Comparison of ENCODE assay signal across 15 cellular contexts in genomic region chr16:968620-969019, GRCh38. TPM values are rescaled to one million over a fixed set of nuclear protein-coding genes. Genes with fewer than 3 reads are reported as not detected.
DNase-seq lines count a peak whose midpoint lies in the region; ATAC-seq and TF ChIP-seq lines count a peak whose summit lies in the region.
"Had no signal": no experiment of that assay in that cellular context is flagged by ENCODE, and none has a peak within 500 bp of the region (broad histone marks: within the 10 kb centered on the region; RNA-seq: fewer than 3 reads in every experiment).

No MANE protein-coding gene starts in this region.

- peaks cover 20 to 27% of the 10 kb centered on the region in 2 donors for H3K36me3 Mint-ChIP-seq in CD4-positive, alpha-beta memory T cell
- H3K36me3 Mint-ChIP-seq in HFFc6 (ENCODE audit: low read depth) (peaks cover 39% of the 10 kb centered on the region), natural killer cell (peaks cover 8% of the 10 kb centered on the region)
- peaks cover 11% of the 10 kb centered on the region for H3K36me3 Mint-ChIP-seq in activated naive CD8-positive, alpha-beta T cell treated with anti-CD3 and anti-CD28 coated beads, Interleukin-2, amount 10 ng/mL, durations not matched to agents 7 days and 5 days

- CTCF ChIA-PET in CD4-positive, alpha-beta memory T cell (lab: Charles Lee; ENCODE audit: partially characterized antibody), result no interaction called here

- DNase-seq in CD4-positive, alpha-beta memory T cell, result no peak
- DNase-seq in HFFc6 (no peak), natural killer cell (no peak), colonic mucosa (no peak), NCI-H2196 (lab: John Stamatoyannopoulos, UW; ENCODE audit: unreplicated experiment) (no peak), left lung (no peak)
- DNase-seq in activated naive CD8-positive, alpha-beta T cell treated with anti-CD3 and anti-CD28 coated beads, Interleukin-2, amount 10 ng/mL, durations not matched to agents 7 days and 5 days, result no peak
- DNase-seq: activated CD4-positive, CD25-positive, alpha-beta regulatory T cell treated with anti-CD3 and anti-CD28 coated beads, Interleukin-2, amount 50 U/mL, for 72 hours; C1 segment of cervical spinal cord; cortex of kidney; NCI-H2081 treated with DMSO at 0.1 percent for 48 hours; stimulated activated CD4-positive, alpha-beta T cell treated with anti-CD3 and anti-CD28 coated beads, Interleukin-4, amount 100 ng/mL, for 4 hours; stomach had no signal

- no peak overlapping the region for H3K4me3 ChIP-seq in CD4-positive, alpha-beta memory T cell (ENCODE audit: low read length in 2 of 2)
- no peak overlapping the region for H3K4me3 ChIP-seq in colonic mucosa
- H3K4me3 ChIP-seq in left lung, result no peak overlapping the region

- no peak for TF ChIP-seq CTCF in HFFc6 (IDR thresholded peaks at IDR 0.05)
- TF ChIP-seq CTCF in natural killer cell (IDR thresholded peaks at IDR 0.05), result no peak
- TF ChIP-seq CTCF in colonic mucosa (IDR thresholded peaks at IDR 0.05), result no peak
- no peak for TF ChIP-seq CTCF in left lung (IDR thresholded peaks at IDR 0.05)

- no peaks in the 10 kb centered on the region for H3K9me3 ChIP-seq in CD4-positive, alpha-beta memory T cell (ENCODE audit: control insufficient read depth in 1 of 2, low read length in 2 of 2)
- H3K9me3 ChIP-seq in colonic mucosa, result no peaks in the 10 kb centered on the region
- peaks cover 0 to 8% of the 10 kb centered on the region in 2 donors for H3K9me3 ChIP-seq in left lung

- no peak overlapping the region for H3K9ac ChIP-seq in colonic mucosa (ENCODE audit: low read depth in 2 of 2, low read length in 2 of 2)

- H3K4me3 Mint-ChIP-seq in CD4-positive, alpha-beta memory T cell, result peak overlapping the region; percentile 7 to 77 (median 70)
- H3K4me3 Mint-ChIP-seq in HFFc6 (peak overlapping the region; percentile 46), natural killer cell (peak overlapping the region; percentile 66)
- peak overlapping the region; percentile 51 for H3K4me3 Mint-ChIP-seq in activated naive CD8-positive, alpha-beta T cell treated with anti-CD3 and anti-CD28 coated beads, Interleukin-2, amount 10 ng/mL, durations not matched to agents 7 days and 5 days

- no peak overlapping the region for H3K27ac ChIP-seq in CD4-positive, alpha-beta memory T cell (ENCODE audit: low read depth, low read length)
- H3K27ac ChIP-seq in colonic mucosa, result no peak overlapping the region
- no peak overlapping the region for H3K27ac ChIP-seq in left lung
- H3K27ac ChIP-seq: stomach had no signal

- H3K9me3 Mint-ChIP-seq in CD4-positive, alpha-beta memory T cell, result peaks cover 0 to 3% (median 0%) of the 10 kb centered on the region in 8 donors
- H3K9me3 Mint-ChIP-seq in HFFc6 (peaks cover 28% of the 10 kb centered on the region), natural killer cell (no peaks in the 10 kb centered on the region)
- H3K9me3 Mint-ChIP-seq in activated naive CD8-positive, alpha-beta T cell treated with anti-CD3 and anti-CD28 coated beads, Interleukin-2, amount 10 ng/mL, durations not matched to agents 7 days and 5 days, result no peaks in the 10 kb centered on the region

- intact Hi-C loops in CD4-positive, alpha-beta memory T cell (cut with micrococcal nuclease), result no loop called here
- intact Hi-C loops in natural killer cell (cut with micrococcal nuclease), result no loop called here
- intact Hi-C loops in colonic mucosa (cut with DNase I), result no loop called here
- intact Hi-C loops in left lung (cut with DNase I), result no loop called here

- no peak for ATAC-seq in activated naive CD8-positive, alpha-beta T cell treated with anti-CD3 and anti-CD28 coated beads, Interleukin-2, amount 10 ng/mL, durations not matched to agents 7 days and 5 days (ENCODE audit: low read depth)
- ATAC-seq in natural killer cell (no peak), SK-N-SH treated with all-trans-retinoic acid at 6 μM for 48 hours (no peak), left lung (no peak)

- H3K4me1 ChIP-seq in CD4-positive, alpha-beta memory T cell (ENCODE audit: insufficient read depth, low read length), result peaks cover 33% of the 10 kb centered on the region
- H3K4me1 ChIP-seq in colonic mucosa, result peaks cover 5% of the 10 kb centered on the region
- H3K4me1 ChIP-seq in left lung, result peaks cover 9 to 17% of the 10 kb centered on the region in 2 donors

- POLR2A ChIA-PET in CD4-positive, alpha-beta memory T cell (lab: Charles Lee; ENCODE audit: partially characterized antibody), result interaction anchor here (1.7 to 10.8 kb wide), 2 partner anchors 13 to 29 kb away, joined by 7 to 120 read pairs; partner anchors contain the start of gene SOX8
- POLR2A ChIA-PET in activated naive CD8-positive, alpha-beta T cell treated with anti-CD3 and anti-CD28 coated beads, Interleukin-2, amount 10 ng/mL, durations not matched to agents 7 days and 5 days (lab: Charles Lee), result no interaction called here

- no peaks in the 10 kb centered on the region for H3K36me3 ChIP-seq in CD4-positive, alpha-beta memory T cell (ENCODE audit: insufficient read depth, low read length)
- H3K36me3 ChIP-seq in colonic mucosa, result no peaks in the 10 kb centered on the region
- H3K36me3 ChIP-seq in left lung, result peaks cover 0 to 26% of the 10 kb centered on the region in 2 donors

- H3K27me3 Mint-ChIP-seq in CD4-positive, alpha-beta memory T cell, result no peaks in the 10 kb centered on the region
- H3K27me3 Mint-ChIP-seq in HFFc6 (ENCODE audit: insufficient read depth) (peaks cover 8% of the 10 kb centered on the region), natural killer cell (ENCODE audit: low read depth in 2 of 2) (no peaks in the 10 kb centered on the region)
- peaks cover 7% of the 10 kb centered on the region for H3K27me3 Mint-ChIP-seq in activated naive CD8-positive, alpha-beta T cell treated with anti-CD3 and anti-CD28 coated beads, Interleukin-2, amount 10 ng/mL, durations not matched to agents 7 days and 5 days

- H3K27ac Mint-ChIP-seq in CD4-positive, alpha-beta memory T cell, result peak overlapping the region in 6 of 7 donors; percentile 51 to 80 (median 61)
- H3K27ac Mint-ChIP-seq in HFFc6, result peak overlapping the region; percentile 51; the same call in 1 of the 2 replicates
- no peak overlapping the region for H3K27ac Mint-ChIP-seq in activated naive CD8-positive, alpha-beta T cell treated with anti-CD3 and anti-CD28 coated beads, Interleukin-2, amount 10 ng/mL, durations not matched to agents 7 days and 5 days
- H3K27ac Mint-ChIP-seq in natural killer cell, result no peak overlapping the region

- peaks cover 22 to 53% (median 41%) of the 10 kb centered on the region in 4 donors for H3K4me1 Mint-ChIP-seq in CD4-positive, alpha-beta memory T cell
- H3K4me1 Mint-ChIP-seq in HFFc6 (ENCODE audit: low read depth), result peaks cover 26% of the 10 kb centered on the region
- peaks cover 19% of the 10 kb centered on the region for H3K4me1 Mint-ChIP-seq in activated naive CD8-positive, alpha-beta T cell treated with anti-CD3 and anti-CD28 coated beads, Interleukin-2, amount 10 ng/mL, durations not matched to agents 7 days and 5 days
- H3K4me1 Mint-ChIP-seq in natural killer cell, result peaks cover 22 to 29% of the 10 kb centered on the region in 2 donors

- no peaks in the 10 kb centered on the region for H3K27me3 ChIP-seq in CD4-positive, alpha-beta memory T cell (ENCODE audit: insufficient read depth, low read length)
- H3K27me3 ChIP-seq in colonic mucosa (no peaks in the 10 kb centered on the region), left lung (peaks cover 0 to 6% of the 10 kb centered on the region in 2 donors)
- H3K27me3 ChIP-seq: stomach had no signal

TF ChIP-seq in SK-N-SH treated with all-trans-retinoic acid at 6 μM for 48 hours, 23 proteins besides CTCF, POLR2A, EP300 and RAD21 (continues in another document):
- TF ChIP-seq ZFP30 (CRISPR knock-in tag; IDR thresholded peaks at IDR 0.05) (no peak), ESRRG (CRISPR knock-in tag; IDR thresholded peaks at IDR 0.05) (no peak), TOX (CRISPR knock-in tag; IDR thresholded peaks at IDR 0.05; ENCODE audit: borderline replicate concordance) (no peak), GLIS3 (CRISPR knock-in tag; IDR thresholded peaks at IDR 0.05) (no peak), ZFP3 (CRISPR knock-in tag; IDR thresholded peaks at IDR 0.05) (no peak), PATZ1 (CRISPR knock-in tag; IDR thresholded peaks at IDR 0.05; ENCODE audit: borderline replicate concordance) (no peak), ZNF565 (CRISPR knock-in tag; conservative IDR thresholded peaks at IDR 0.05; ENCODE audit: low read depth) (no peak), SNAI2 (CRISPR knock-in tag; IDR thresholded peaks at IDR 0.05) (no peak)

RNA-seq across cellular contexts. Expression of gene LMF1, which starts 2.2 kb away (rescaled TPM):
- 10 to 100 TPM; 50.0 to 59.7 TPM for total RNA-seq in CD4-positive, alpha-beta memory T cell
- polyA plus RNA-seq in CD4-positive, alpha-beta memory T cell, result 10 to 100 TPM in 1 of 2 donors, 1 to 10 TPM in 1; 8.5 to 15.2 TPM
- 10 to 100 TPM; 10.9 to 19.3 (median 14.2) TPM for total RNA-seq in HFFc6 (2021; fragmentation: NEBNext Ultra II Directional; extraction: Animal tissue kit (Norgen Biotek cat#: 25700))
- 10 to 100 TPM; 26.6 to 31.3 TPM for total RNA-seq in activated naive CD8-positive, alpha-beta T cell treated with anti-CD3 and anti-CD28 coated beads, Interleukin-2, amount 10 ng/mL, durations not matched to agents 7 days and 5 days
- total RNA-seq in natural killer cell (10 to 100 TPM; 28.2 to 42.2 (median 41.2) TPM), colonic mucosa (10 to 100 TPM in 1 of 2 donors, 1 to 10 TPM in 1; 8.4 to 12.8 TPM), left lung (10 to 100 TPM; 15.5 to 21.7 TPM)

RNA-seq across cellular contexts. Expression of gene SOX8, which starts 12.9 kb away (rescaled TPM):
- 1 to 10 TPM; 3.1 to 3.4 TPM for total RNA-seq in CD4-positive, alpha-beta memory T cell
- 1 to 10 TPM in 1 of 2 donors, under 1 TPM in 1; 0.47 to 1.6 TPM for polyA plus RNA-seq in CD4-positive, alpha-beta memory T cell
- total RNA-seq in HFFc6 (2021; fragmentation: NEBNext Ultra II Directional; extraction: Animal tissue kit (Norgen Biotek cat#: 25700)), result under 1 TPM in 2 of 6 experiments, not detected in 4; 0.05 to 0.07 TPM
- total RNA-seq in activated naive CD8-positive, alpha-beta T cell treated with anti-CD3 and anti-CD28 coated beads, Interleukin-2, amount 10 ng/mL, durations not matched to agents 7 days and 5 days, result under 1 TPM; 0.50 to 0.60 TPM
- total RNA-seq in natural killer cell (not detected), colonic mucosa (under 1 TPM; 0.20 to 0.61 TPM), left lung (under 1 TPM; 0.26 to 0.50 TPM)
- total RNA-seq: M059J had no signal

Comparison
In these comparisons a context has a peak if more than half of its experiments do, and no peak if none do; other contexts are left out.
1. H3K27ac Mint-ChIP-seq: peak in CD4-positive, alpha-beta memory T cell (6 of 7) and HFFc6 (single experiment); none in activated naive CD8-positive, alpha-beta T cell treated with anti-CD3 and anti-CD28 coated beads, Interleukin-2, amount 10 ng/mL, durations not matched to agents 7 days and 5 days (single experiment) and natural killer cell (0 of 2).
2. Peak in every context shown above with its lines, with median percentiles within 50 percentile points of each other: H3K4me3 Mint-ChIP-seq.